ENCODE assay signal across 13 cellular contexts in genomic region chr1:201594575-201595245, GRCh38. TPM values are rescaled to one million over a fixed set of nuclear protein-coding genes. Genes with fewer than 3 reads are reported as not detected.
DNase-seq lines count a peak whose midpoint lies in the region; ATAC-seq and TF ChIP-seq lines count a peak whose summit lies in the region.
"Had no signal": no experiment of that assay in that cellular context is flagged by ENCODE, and none has a peak within 500 bp of the region (broad histone marks: within the 10 kb centered on the region; RNA-seq: fewer than 3 reads in every experiment).

No MANE protein-coding gene starts in this region.

- BruUV-seq in MCF 10A (replicated peaks; lab: Mats Ljungman, UMichigan) (no TSS peak), mammary epithelial cell (replicated peaks; lab: Mats Ljungman, UMichigan) (no TSS peak)

- no peaks in the 10 kb centered on the region for H3K79me2 ChIP-seq in mammary epithelial cell (ENCODE audit: insufficient read depth, low read length)

- no peaks in the 10 kb centered on the region for H3K27me3 ChIP-seq in mammary epithelial cell (ENCODE audit: insufficient read depth, low read length)
- no peaks in the 10 kb centered on the region for H3K27me3 ChIP-seq in sigmoid colon
- no peaks in the 10 kb centered on the region for H3K27me3 ChIP-seq in gastroesophageal sphincter
- H3K27me3 ChIP-seq: dorsolateral prefrontal cortex had no signal

- peak overlapping the region; percentile 52 for H3K27ac Mint-ChIP-seq in MCF 10A (ENCODE audit: low read depth, unreplicated experiment)
- no peak overlapping the region for H3K27ac Mint-ChIP-seq in endothelial cell (ENCODE audit: unreplicated experiment)
- no peak overlapping the region for H3K27ac Mint-ChIP-seq in naive thymus-derived CD8-positive, alpha-beta T cell

- CTCF ChIA-PET in MCF 10A (lab: Yijun Ruan, JAX), result interaction anchor here (0.5 to 4.1 kb wide), 10 partner anchors 13 to 442 kb away, joined by 3 to 34 read pairs (median 4); no protein-coding TSS in a partner anchor
- CTCF ChIA-PET in mammary epithelial cell (lab: Charles Lee; ENCODE audit: low non-redundant PET), result no interaction called here

- ATAC-seq in gastroesophageal sphincter, result no peak
- ATAC-seq in naive thymus-derived CD8-positive, alpha-beta T cell, result no peak

- DNase-seq in MCF 10A (ENCODE audit: unreplicated experiment), result peak; percentile 60
- no peak for DNase-seq in mammary epithelial cell
- DNase-seq in NOMO-1 (lab: John Stamatoyannopoulos, UW; ENCODE audit: unreplicated experiment in 2 of 2), result peak; percentile 47 to 72
- peak; percentile 61 for DNase-seq in endothelial cell (ENCODE audit: low spot score)
- DNase-seq in sigmoid colon, result peak; percentile 63
- DNase-seq in T-helper 9 cell, result no peak
- DNase-seq in naive thymus-derived CD8-positive, alpha-beta T cell, result no peak
- DNase-seq: activated CD4-positive, alpha-beta T cell treated with anti-CD3 and anti-CD28 coated beads, Interleukin-2, amount 50 U/mL, for 1 hour; activated gamma-delta T cell treated with Interleukin-2 at 50 U/mL for 16 hours had no signal

- peaks cover 6% of the 10 kb centered on the region for H3K4me1 ChIP-seq in mammary epithelial cell (ENCODE audit: insufficient read depth, low read length)
- H3K4me1 ChIP-seq in sigmoid colon, result peaks cover 0 to 53% (median 46%) of the 10 kb centered on the region in 4 donors
- peaks cover 0 to 49% (median 19%) of the 10 kb centered on the region in 3 donors for H3K4me1 ChIP-seq in gastroesophageal sphincter

- in situ Hi-C loops in mammary epithelial cell (cut with MboI; ENCODE audit: low sequenced_read_pairs in 2 of 2), result no loop called here

- no peaks in the 10 kb centered on the region for H3K9me3 ChIP-seq in mammary epithelial cell (replicated peaks; ENCODE audit: insufficient read depth, low read length)
- no peaks in the 10 kb centered on the region for H3K9me3 ChIP-seq in sigmoid colon
- H3K9me3 ChIP-seq in gastroesophageal sphincter, result no peaks in the 10 kb centered on the region

- H3K36me3 Mint-ChIP-seq in MCF 10A (ENCODE audit: insufficient read depth, unreplicated experiment) (peaks cover 14% of the 10 kb centered on the region), endothelial cell (ENCODE audit: low read depth, unreplicated experiment) (peaks cover 20% of the 10 kb centered on the region)
- no peaks in the 10 kb centered on the region for H3K36me3 Mint-ChIP-seq in naive thymus-derived CD8-positive, alpha-beta T cell

- WGBS in mammary epithelial cell (ENCODE audit: low coverage, missing lambda C conversion rate), result 83% methylated on average over 6 of the region's 9 CpGs
- 59 to 65% methylated on average over 9 of the region's 9 CpGs for WGBS in sigmoid colon, 2 donors
- 33 to 62% methylated on average over 2 to 5 of the region's 9 CpGs for WGBS in gastroesophageal sphincter (ENCODE audit: low coverage in 1 of 2), 2 donors

- TF ChIP-seq EP300 in sigmoid colon (IDR thresholded peaks at IDR 0.05) (no peak), gastroesophageal sphincter (IDR thresholded peaks at IDR 0.05) (no peak)

- peaks cover 5% of the 10 kb centered on the region for H4K20me1 ChIP-seq in mammary epithelial cell (ENCODE audit: insufficient read depth, low read length)

- TF ChIP-seq CTCF in MCF 10A (IDR thresholded peaks at IDR 0.05; ENCODE audit: unreplicated experiment) (no peak), mammary epithelial cell (conservative IDR thresholded peaks at IDR 0.05 in 1 of 2, IDR thresholded peaks at IDR 0.05 in 1 of 2; ENCODE audit: extremely low read depth in 1 of 2, insufficient read depth in 1 of 2, low read depth in 1 of 2, low read length in 2 of 2) (no peak), endothelial cell (IDR thresholded peaks at IDR 0.05; ENCODE audit: unreplicated experiment) (no peak), sigmoid colon (IDR thresholded peaks at IDR 0.05) (no peak), gastroesophageal sphincter (IDR thresholded peaks at IDR 0.05) (no peak)

- H3K27me3 Mint-ChIP-seq in MCF 10A (ENCODE audit: insufficient read depth, unreplicated experiment), result peaks cover 10% of the 10 kb centered on the region
- peaks cover 15% of the 10 kb centered on the region for H3K27me3 Mint-ChIP-seq in endothelial cell (ENCODE audit: unreplicated experiment)
- peaks cover 0 to 18% (median 1%) of the 10 kb centered on the region in 5 donors for H3K27me3 Mint-ChIP-seq in naive thymus-derived CD8-positive, alpha-beta T cell

- no peak overlapping the region for H3K4me3 ChIP-seq in mammary epithelial cell (replicated peaks in 1 of 3; ENCODE audit: insufficient read depth in 1 of 3, low read depth in 2 of 3, low read length in 3 of 3)
- H3K4me3 ChIP-seq in sigmoid colon, result no peak overlapping the region
- no peak overlapping the region for H3K4me3 ChIP-seq in gastroesophageal sphincter
- H3K4me3 ChIP-seq: dorsolateral prefrontal cortex, SK-N-MC had no signal

- H3K4me3 Mint-ChIP-seq in MCF 10A (ENCODE audit: unreplicated experiment) (peak overlapping the region; percentile 39), endothelial cell (ENCODE audit: unreplicated experiment) (no peak overlapping the region)
- no peak overlapping the region for H3K4me3 Mint-ChIP-seq in naive thymus-derived CD8-positive, alpha-beta T cell

- intact Hi-C loops in MCF 10A (cut with micrococcal nuclease) (no loop called here), mammary epithelial cell (cut with micrococcal nuclease) (no loop called here), sigmoid colon (cut with DNase I) (loop anchor here (5.0 kb wide), 1 partner anchor 53 kb away; no protein-coding TSS in a partner anchor)

- no peak overlapping the region for H2AFZ ChIP-seq in mammary epithelial cell (ENCODE audit: low read depth, low read length)

- H3K36me3 ChIP-seq in mammary epithelial cell (ENCODE audit: insufficient read depth, low read length), result no peaks in the 10 kb centered on the region
- H3K36me3 ChIP-seq in sigmoid colon, result peaks cover 0 to 13% (median 5%) of the 10 kb centered on the region in 4 donors
- H3K36me3 ChIP-seq in gastroesophageal sphincter, result peaks cover 0 to 9% of the 10 kb centered on the region in 2 donors

- H3K9me3 Mint-ChIP-seq in MCF 10A (ENCODE audit: unreplicated experiment), result no peaks in the 10 kb centered on the region
- no peaks in the 10 kb centered on the region for H3K9me3 Mint-ChIP-seq in endothelial cell (ENCODE audit: unreplicated experiment)
- no peaks in the 10 kb centered on the region for H3K9me3 Mint-ChIP-seq in naive thymus-derived CD8-positive, alpha-beta T cell

- no peak for TF ChIP-seq POLR2A in sigmoid colon (IDR thresholded peaks at IDR 0.05)
- TF ChIP-seq POLR2A in gastroesophageal sphincter (IDR thresholded peaks at IDR 0.05), result no peak

- dilution Hi-C loops in mammary epithelial cell (cut with HindIII; ENCODE audit: low sequenced_read_pairs), result no loop called here

- H3K27ac ChIP-seq in mammary epithelial cell (ENCODE audit: insufficient read depth, low read depth, low read length) (no peak overlapping the region), sigmoid colon (no peak overlapping the region), gastroesophageal sphincter (peak overlapping the region in 1 of 4 donors; percentile 57)
- H3K27ac ChIP-seq: dorsolateral prefrontal cortex, KMS-11, SK-N-MC had no signal

- no peak overlapping the region for H3K9ac ChIP-seq in mammary epithelial cell (ENCODE audit: insufficient read depth, low read length)
- H3K9ac ChIP-seq: KMS-11 had no signal

- H3K4me1 Mint-ChIP-seq in MCF 10A (ENCODE audit: insufficient read depth, unreplicated experiment) (peaks cover 61% of the 10 kb centered on the region), endothelial cell (ENCODE audit: unreplicated experiment) (peaks cover 74% of the 10 kb centered on the region)
- H3K4me1 Mint-ChIP-seq in naive thymus-derived CD8-positive, alpha-beta T cell, result peaks cover 0 to 6% (median under 1%) of the 10 kb centered on the region in 4 donors

- POLR2A ChIA-PET in MCF 10A (lab: Yijun Ruan, JAX), result interaction anchor here (0.6 to 2.5 kb wide), 7 partner anchors 10 to 119 kb away, joined by 3 to 13 read pairs (median 3); no protein-coding TSS in a partner anchor
- POLR2A ChIA-PET in naive thymus-derived CD8-positive, alpha-beta T cell (lab: Charles Lee), result no interaction called here

- H3K4me2 ChIP-seq in mammary epithelial cell (ENCODE audit: insufficient read depth, low read depth, low read length), result no peak overlapping the region
- H3K4me2 ChIP-seq: KMS-11 had no signal

RNA-seq across cellular contexts. Expression of gene NAV1, which starts 55.8 kb away (rescaled TPM):
- total RNA-seq in MCF 10A (2022), result 31.4 and 34.9 TPM in 2 replicates
- 10 to 100 TPM; 24.3 to 94.2 TPM for total RNA-seq in mammary epithelial cell
- polyA plus RNA-seq in mammary epithelial cell, result 48.9 TPM
- 177 TPM for polyA minus RNA-seq in mammary epithelial cell
- total RNA-seq in endothelial cell (ENCODE audit: unreplicated experiment), result 101 TPM
- 10 to 100 TPM; 17.1 to 44.9 (median 20.9) TPM for total RNA-seq in sigmoid colon
- polyA plus RNA-seq in sigmoid colon, result 1 to 10 TPM; 1.8 to 8.2 (median 3.0) TPM
- 10 to 100 TPM; 11.4 to 35.8 (median 18.0) TPM for total RNA-seq in gastroesophageal sphincter
- total RNA-seq in naive thymus-derived CD8-positive, alpha-beta T cell, result 1 to 10 TPM; 2.1 to 3.0 TPM
- polyA plus RNA-seq in naive thymus-derived CD8-positive, alpha-beta T cell, result 1 to 10 TPM in 1 of 3 donors, under 1 TPM in 2; 0.10 to 1.9 (median 0.41) TPM

Comparison
In these comparisons a context has a peak if more than half of its experiments do, and no peak if none do; other contexts are left out.
1. DNase-seq: peak in MCF 10A (single experiment), NOMO-1 (2 of 2), endothelial cell (single experiment) and sigmoid colon (single experiment); none in mammary epithelial cell (single experiment), T-helper 9 cell (single experiment) and naive thymus-derived CD8-positive, alpha-beta T cell (0 of 10).